1 cellular context compared by ENCODE assay signal in genomic region chr3:172140499-172141391, GRCh38.
TF ChIP-seq lines count a peak whose summit lies in the region.

No MANE protein-coding gene starts in this region.

TF ChIP-seq in HepG2, 621 proteins besides CTCF, POLR2A, EP300 and RAD21 (continued from another document and continues in another):
- TF ChIP-seq ZNF7 (CRISPR knock-in tag; IDR thresholded peaks at IDR 0.05) (no peak), RFX1 (IDR thresholded peaks at IDR 0.05) (no peak), MTA3 (CRISPR knock-in tag; IDR thresholded peaks at IDR 0.05) (no peak), ZNF576 (CRISPR knock-in tag; IDR thresholded peaks at IDR 0.05) (no peak), HDAC6 (IDR thresholded peaks at IDR 0.05; ENCODE audit: low read depth, low read length) (no peak), KDM3A (CRISPR knock-in tag; IDR thresholded peaks at IDR 0.05; ENCODE audit: low read depth) (peak; percentile 93), GRHL1 (CRISPR knock-in tag; conservative IDR thresholded peaks at IDR 0.05) (no peak), POLR2AphosphoS2 (IDR thresholded peaks at IDR 0.05; ENCODE audit: low read depth, low read length) (peak; percentile 56; the same call in 1 of the 2 replicates), GATAD2A (CRISPR knock-in tag; IDR thresholded peaks at IDR 0.05) (peak; percentile 99), ZC3H13 (CRISPR knock-in tag; IDR thresholded peaks at IDR 0.05) (no peak), ZNF879 (CRISPR knock-in tag; IDR thresholded peaks at IDR 0.05) (no peak), AGO2 (optimal IDR thresholded peaks at IDR 0.05; ENCODE audit: low read depth, low read length) (peak; percentile 57), MBD4 (IDR thresholded peaks at IDR 0.05; ENCODE audit: borderline replicate concordance, low read length) (peak; percentile 36; the same call in 1 of the 2 replicates), ZNF333 (CRISPR knock-in tag; IDR thresholded peaks at IDR 0.05; ENCODE audit: borderline replicate concordance) (no peak), KLF11 (CRISPR knock-in tag; IDR thresholded peaks at IDR 0.05) (0 out of 2 replicates have a peak, but pooled peaks have one; percentile 34), SRSF4 (IDR thresholded peaks at IDR 0.05; ENCODE audit: low read depth, low read length, poor library complexity, severe bottlenecking) (no peak), IKZF5 (CRISPR knock-in tag; IDR thresholded peaks at IDR 0.05) (peak; percentile 97), NRL (CRISPR knock-in tag; IDR thresholded peaks at IDR 0.05; ENCODE audit: borderline replicate concordance) (no peak), AGO1 (IDR thresholded peaks at IDR 0.05; ENCODE audit: low read depth, low read length, poor library complexity, severe bottlenecking) (no peak), MXI1 (IDR thresholded peaks at IDR 0.05; ENCODE audit: borderline replicate concordance, low read depth, low read length) (peak; percentile 81; the same call in 1 of the 3 replicates), DR1 (CRISPR knock-in tag; IDR thresholded peaks at IDR 0.05) (no peak), SAFB2 (CRISPR knock-in tag; IDR thresholded peaks at IDR 0.05; ENCODE audit: borderline replicate concordance, low read depth) (no peak), ZNF263 (CRISPR knock-in tag; IDR thresholded peaks at IDR 0.05) (0 out of 2 replicates have a peak, but pooled peaks have one; percentile 21), ZBTB7B (CRISPR knock-in tag; IDR thresholded peaks at IDR 0.05) (peak; percentile 54), BORCS8-MEF2B (CRISPR knock-in tag; IDR thresholded peaks at IDR 0.05) (0 out of 2 replicates have a peak, but pooled peaks have one; percentile 59), MAF1 (CRISPR knock-in tag; IDR thresholded peaks at IDR 0.05; ENCODE audit: borderline replicate concordance) (0 out of 2 replicates have a peak, but pooled peaks have one; percentile 23), HNRNPL (IDR thresholded peaks at IDR 0.05; ENCODE audit: low read depth, low read length) (no peak), PRMT3 (CRISPR knock-in tag; IDR thresholded peaks at IDR 0.05; ENCODE audit: borderline replicate concordance, low read depth) (no peak), ZFP37 (CRISPR knock-in tag; IDR thresholded peaks at IDR 0.05; ENCODE audit: borderline replicate concordance) (peak; percentile 93), ZSCAN9 (CRISPR knock-in tag; IDR thresholded peaks at IDR 0.05; ENCODE audit: borderline replicate concordance) (peak; percentile 90), ZNF614 (CRISPR knock-in tag; IDR thresholded peaks at IDR 0.05; ENCODE audit: borderline replicate concordance) (peak; percentile 96), ZNF282 (IDR thresholded peaks at IDR 0.05; ENCODE audit: partially characterized antibody) (no peak), TBP (CRISPR knock-in tag; IDR thresholded peaks at IDR 0.05) (0 out of 2 replicates have a peak, but pooled peaks have one; percentile 61), NFIC (IDR thresholded peaks at IDR 0.05; ENCODE audit: low read length) (peak; percentile 87; the same call in 1 of the 2 replicates), ZFP90 (CRISPR knock-in tag; IDR thresholded peaks at IDR 0.05; ENCODE audit: borderline replicate concordance) (no peak), NFIB (CRISPR knock-in tag; IDR thresholded peaks at IDR 0.05; ENCODE audit: borderline replicate concordance) (no peak), UBTF (CRISPR knock-in tag; IDR thresholded peaks at IDR 0.05) (peak; percentile 61), ATF7-NPFF (CRISPR knock-in tag; IDR thresholded peaks at IDR 0.05; ENCODE audit: low read depth) (0 out of 2 replicates have a peak, but pooled peaks have one; percentile 54), ISX (CRISPR knock-in tag; conservative IDR thresholded peaks at IDR 0.05) (no peak; the same call in 1 of the 2 replicates), TRIM24 (CRISPR knock-in tag; IDR thresholded peaks at IDR 0.05) (0 out of 2 replicates have a peak, but pooled peaks have one; percentile 70), CCAR2 (optimal IDR thresholded peaks at IDR 0.05; ENCODE audit: low read depth, low read length) (no peak), MLXIP (CRISPR knock-in tag; IDR thresholded peaks at IDR 0.05; ENCODE audit: borderline replicate concordance) (no peak)
- TF ChIP-seq, protein P1, sequence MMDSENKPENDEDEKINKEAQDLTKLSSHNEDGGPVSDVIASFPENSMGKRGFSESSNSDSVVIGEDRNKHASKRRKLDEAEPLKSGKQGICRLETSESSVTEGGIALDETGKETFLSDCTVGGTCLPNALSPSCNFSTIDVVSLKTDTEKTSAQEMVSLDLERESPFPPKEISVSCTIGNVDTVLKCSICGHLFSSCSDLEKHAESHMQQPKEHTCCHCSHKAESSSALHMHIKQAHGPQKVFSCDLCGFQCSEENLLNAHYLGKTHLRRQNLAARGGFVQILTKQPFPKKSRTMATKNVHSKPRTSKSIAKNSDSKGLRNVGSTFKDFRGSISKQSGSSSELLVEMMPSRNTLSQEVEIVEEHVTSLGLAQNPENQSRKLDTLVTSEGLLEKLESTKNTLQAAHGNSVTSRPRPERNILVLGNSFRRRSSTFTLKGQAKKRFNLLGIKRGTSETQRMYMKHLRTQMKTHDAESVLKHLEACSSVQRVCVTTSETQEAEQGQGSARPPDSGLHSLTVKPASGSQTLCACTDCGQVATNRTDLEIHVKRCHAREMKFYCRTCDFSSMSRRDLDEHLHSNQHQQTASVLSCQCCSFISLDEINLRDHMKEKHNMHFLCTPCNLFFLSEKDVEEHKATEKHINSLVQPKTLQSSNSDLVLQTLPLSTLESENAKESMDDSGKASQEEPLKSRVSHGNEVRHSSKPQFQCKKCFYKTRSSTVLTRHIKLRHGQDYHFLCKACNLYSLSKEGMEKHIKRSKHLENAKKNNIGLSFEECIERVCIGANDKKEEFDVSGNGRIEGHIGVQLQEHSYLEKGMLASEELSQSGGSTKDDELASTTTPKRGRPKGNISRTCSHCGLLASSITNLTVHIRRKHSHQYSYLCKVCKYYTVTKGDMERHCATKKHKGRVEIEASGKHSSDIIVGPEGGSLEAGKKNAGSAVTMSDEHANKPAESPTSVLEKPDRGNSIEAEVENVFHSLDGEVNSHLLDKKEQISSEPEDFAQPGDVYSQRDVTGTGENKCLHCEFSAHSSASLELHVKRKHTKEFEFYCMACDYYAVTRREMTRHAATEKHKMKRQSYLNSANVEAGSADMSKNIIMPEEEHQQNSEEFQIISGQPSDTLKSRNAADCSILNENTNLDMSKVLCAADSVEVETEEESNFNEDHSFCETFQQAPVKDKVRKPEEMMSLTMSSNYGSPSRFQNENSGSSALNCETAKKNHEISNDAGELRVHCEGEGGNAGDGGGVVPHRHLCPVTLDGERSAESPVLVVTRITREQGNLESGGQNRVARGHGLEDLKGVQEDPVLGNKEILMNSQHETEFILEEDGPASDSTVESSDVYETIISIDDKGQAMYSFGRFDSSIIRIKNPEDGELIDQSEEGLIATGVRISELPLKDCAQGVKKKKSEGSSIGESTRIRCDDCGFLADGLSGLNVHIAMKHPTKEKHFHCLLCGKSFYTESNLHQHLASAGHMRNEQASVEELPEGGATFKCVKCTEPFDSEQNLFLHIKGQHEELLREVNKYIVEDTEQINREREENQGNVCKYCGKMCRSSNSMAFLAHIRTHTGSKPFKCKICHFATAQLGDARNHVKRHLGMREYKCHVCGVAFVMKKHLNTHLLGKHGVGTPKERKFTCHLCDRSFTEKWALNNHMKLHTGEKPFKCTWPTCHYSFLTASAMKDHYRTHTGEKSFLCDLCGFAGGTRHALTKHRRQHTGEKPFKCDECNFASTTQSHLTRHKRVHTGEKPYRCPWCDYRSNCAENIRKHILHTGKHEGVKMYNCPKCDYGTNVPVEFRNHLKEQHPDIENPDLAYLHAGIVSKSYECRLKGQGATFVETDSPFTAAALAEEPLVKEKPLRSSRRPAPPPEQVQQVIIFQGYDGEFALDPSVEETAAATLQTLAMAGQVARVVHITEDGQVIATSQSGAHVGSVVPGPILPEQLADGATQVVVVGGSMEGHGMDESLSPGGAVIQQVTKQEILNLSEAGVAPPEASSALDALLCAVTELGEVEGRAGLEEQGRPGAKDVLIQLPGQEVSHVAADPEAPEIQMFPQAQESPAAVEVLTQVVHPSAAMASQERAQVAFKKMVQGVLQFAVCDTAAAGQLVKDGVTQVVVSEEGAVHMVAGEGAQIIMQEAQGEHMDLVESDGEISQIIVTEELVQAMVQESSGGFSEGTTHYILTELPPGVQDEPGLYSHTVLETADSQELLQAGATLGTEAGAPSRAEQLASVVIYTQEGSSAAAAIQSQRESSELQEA (CRISPR knock-in tag; IDR thresholded peaks at IDR 0.05; ENCODE audit: not compliant biosample characterization) = no peak
- TF ChIP-seq, protein P2, sequence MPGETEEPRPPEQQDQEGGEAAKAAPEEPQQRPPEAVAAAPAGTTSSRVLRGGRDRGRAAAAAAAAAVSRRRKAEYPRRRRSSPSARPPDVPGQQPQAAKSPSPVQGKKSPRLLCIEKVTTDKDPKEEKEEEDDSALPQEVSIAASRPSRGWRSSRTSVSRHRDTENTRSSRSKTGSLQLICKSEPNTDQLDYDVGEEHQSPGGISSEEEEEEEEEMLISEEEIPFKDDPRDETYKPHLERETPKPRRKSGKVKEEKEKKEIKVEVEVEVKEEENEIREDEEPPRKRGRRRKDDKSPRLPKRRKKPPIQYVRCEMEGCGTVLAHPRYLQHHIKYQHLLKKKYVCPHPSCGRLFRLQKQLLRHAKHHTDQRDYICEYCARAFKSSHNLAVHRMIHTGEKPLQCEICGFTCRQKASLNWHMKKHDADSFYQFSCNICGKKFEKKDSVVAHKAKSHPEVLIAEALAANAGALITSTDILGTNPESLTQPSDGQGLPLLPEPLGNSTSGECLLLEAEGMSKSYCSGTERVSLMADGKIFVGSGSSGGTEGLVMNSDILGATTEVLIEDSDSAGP (CRISPR knock-in tag; IDR thresholded peaks at IDR 0.05; ENCODE audit: borderline replicate concordance) = no peak; the same call in 1 of the 2 replicates
- TF ChIP-seq, protein P3, sequence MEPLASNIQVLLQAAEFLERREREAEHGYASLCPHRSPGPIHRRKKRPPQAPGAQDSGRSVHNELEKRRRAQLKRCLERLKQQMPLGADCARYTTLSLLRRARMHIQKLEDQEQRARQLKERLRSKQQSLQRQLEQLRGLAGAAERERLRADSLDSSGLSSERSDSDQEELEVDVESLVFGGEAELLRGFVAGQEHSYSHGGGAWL (CRISPR knock-in tag; IDR thresholded peaks at IDR 0.05) = no peak
